ENCODE assay signal across 14 cellular contexts in genomic region chr20:40019510-40019909, GRCh38.
"Had no signal": no experiment of that assay in that cellular context is flagged by ENCODE, and none has a peak within 500 bp of the region (broad histone marks: within the 10 kb centered on the region; RNA-seq: fewer than 3 reads in every experiment).

No MANE protein-coding gene starts in this region.

- ATAC-seq: activated CD4-positive, alpha-beta T cell treated with anti-CD3 and anti-CD28 coated beads for 36 hours; activated CD8-positive, alpha-beta T cell treated with anti-CD3 and anti-CD28 coated beads, Interleukin-2, amount 10 ng/mL, durations not matched to agents 7 days and 5 days; esophagus mucosa had no signal

- DNase-seq: activated CD4-positive, alpha-beta T cell treated with anti-CD3 and anti-CD28 coated beads for 36 hours; activated CD8-positive, alpha-beta T cell treated with anti-CD3 and anti-CD28 coated beads, Interleukin-2, amount 10 ng/mL, durations not matched to agents 7 days and 5 days; activated naive CD4-positive, alpha-beta T cell; aorta; dorsolateral prefrontal cortex; hippocampal formation; kidney glomerular epithelial cell; nephron progenitor cell; stimulated activated CD4-positive, alpha-beta T cell treated with anti-CD3 and anti-CD28 coated beads, Interleukin-4, amount 100 ng/mL, for 1 hour; stomach; thyroid gland; WERI-Rb-1 had no signal

- FAIRE-seq: endometrium had no signal
